ENCODE assay signal across 14 cellular contexts in the genomic region with DNA sequence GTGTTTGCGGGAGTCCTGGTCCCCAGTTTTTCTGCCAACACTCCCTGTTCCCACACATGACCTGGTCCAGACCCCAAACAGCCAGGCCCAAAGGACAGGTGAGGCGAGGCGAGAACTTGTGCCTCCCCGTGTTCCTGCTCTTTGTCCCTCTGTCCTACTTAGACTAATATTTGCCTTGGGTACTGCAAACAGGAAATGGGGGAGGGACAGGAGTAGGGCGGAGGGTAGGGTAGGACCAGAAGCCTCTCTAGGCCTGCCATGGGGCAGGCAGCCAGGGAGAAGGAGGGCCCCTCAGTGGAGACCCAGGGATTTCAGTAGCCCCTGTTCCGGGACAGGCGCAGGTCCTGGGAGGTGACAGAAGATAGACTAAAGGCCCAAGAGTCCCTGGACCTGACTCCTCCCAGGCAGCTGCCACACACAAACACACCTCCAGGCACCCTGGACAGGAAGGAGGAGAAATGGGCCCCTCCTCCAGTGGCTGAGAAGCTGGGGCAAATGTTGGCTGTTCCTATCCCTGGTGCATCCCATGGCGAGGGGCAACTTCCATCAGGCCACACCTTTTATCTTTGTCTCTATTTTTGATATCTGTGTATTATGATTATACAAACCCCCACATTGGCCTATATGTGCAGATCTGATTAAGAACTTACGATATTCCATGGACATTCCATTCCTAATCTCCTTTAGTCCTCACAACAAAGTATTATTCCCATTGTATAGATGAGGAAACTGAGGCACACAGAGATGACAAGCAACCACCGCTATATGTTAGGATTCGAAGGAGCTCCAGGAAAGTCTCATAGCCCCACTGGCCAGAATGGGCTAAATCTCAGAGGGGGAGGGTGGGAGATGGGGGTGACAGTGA. TPM values are rescaled to one million over a fixed set of nuclear protein-coding genes. Genes with fewer than 3 reads are reported as not detected.
A peak's percentile ranks its signal among the peaks of the same experiment; 100 is the strongest.
DNase-seq lines count a peak whose midpoint lies in the region; ATAC-seq and TF ChIP-seq lines count a peak whose summit lies in the region.
"Had no signal": no experiment of that assay in that cellular context is flagged by ENCODE, and none has a peak within 500 bp of the region (broad histone marks: within the 10 kb centered on the region; RNA-seq: fewer than 3 reads in every experiment).

No MANE protein-coding gene starts in this region.

- peak; percentile 74 for DNase-seq in COLO668 (lab: John Stamatoyannopoulos, UW; ENCODE audit: unreplicated experiment)
- no peak for DNase-seq in IMR-90
- peak in 1 of 34 experiments; percentile 5 for DNase-seq in T-cell
- peak; percentile 12 for DNase-seq in mesenchymal stem cell
- no peak for DNase-seq in tibial nerve (ENCODE audit: low spot score in 2 of 2)
- DNase-seq: NCI-H526; stimulated activated CD4-positive, alpha-beta T cell treated with anti-CD3 and anti-CD28 coated beads, Interleukin-4, amount 100 ng/mL, for 24 hours; thyroid gland had no signal

- no peak overlapping the region for H3K4me3 Mint-ChIP-seq in T-cell
- H3K4me3 Mint-ChIP-seq: dendritic cell treated with granulocyte-macrophage colony-stimulating factor and Interleukin-4, amounts not matched to agents 40 ng/mL and 50 ng/mL, for 4 days; neural progenitor cell; T-helper 2 cell treated with Interferon-gamma antibody and Interleukin-4, amounts not matched to agents 5 μg/mL and 100 μg/mL, for 36 hours had no signal

- no peak overlapping the region for H3K4me3 ChIP-seq in IMR-90 (ENCODE audit: insufficient read depth, low read depth, low read length)
- H3K4me3 ChIP-seq in mesenchymal stem cell (ENCODE audit: insufficient read depth in 1 of 2, low read depth in 1 of 2, low read length in 2 of 2): no peak overlapping the region
- H3K4me3 ChIP-seq in tibial nerve: no peak overlapping the region
- H3K4me3 ChIP-seq: neural progenitor cell, thyroid gland had no signal

- intact Hi-C loops in IMR-90 (cut with micrococcal nuclease): no loop called here

- H3K14ac ChIP-seq in IMR-90 (replicated peaks; ENCODE audit: low read depth, low read length) (peak overlapping the region; percentile 85), mesenchymal stem cell (ENCODE audit: low read length in 2 of 2) (no peak overlapping the region)

- H3K4me1 ChIP-seq in IMR-90 (ENCODE audit: control insufficient read depth, insufficient read depth, low read length) (peaks cover 14% of the 10 kb centered on the region), mesenchymal stem cell (ENCODE audit: control insufficient read depth, insufficient read depth, low read depth, low read length) (peaks cover 19% of the 10 kb centered on the region), tibial nerve (no peaks in the 10 kb centered on the region)
- H3K4me1 ChIP-seq: neural progenitor cell had no signal

- H3K9me3 Mint-ChIP-seq in T-cell: no peaks in the 10 kb centered on the region
- H3K9me3 Mint-ChIP-seq: dendritic cell treated with granulocyte-macrophage colony-stimulating factor and Interleukin-4, amounts not matched to agents 40 ng/mL and 50 ng/mL, for 4 days; neural progenitor cell; T-helper 2 cell treated with Interferon-gamma antibody and Interleukin-4, amounts not matched to agents 5 μg/mL and 100 μg/mL, for 36 hours had no signal

- TF ChIP-seq CTCF in IMR-90 (conservative IDR thresholded peaks at IDR 0.05; ENCODE audit: low read depth, low read length) (no peak), tibial nerve (IDR thresholded peaks at IDR 0.05) (no peak)

- H3K4ac ChIP-seq in IMR-90 (ENCODE audit: low read depth, low read length) (peak overlapping the region; percentile 78), mesenchymal stem cell (ENCODE audit: low read depth in 1 of 2, low read length in 2 of 2) (peak overlapping the region in 1 of 2 experiments; percentile 0)

- WGBS in IMR-90 (ENCODE audit: extremely low coverage in 2 of 2, insufficient read length in 1 of 2), 2 experiments: no CpG with 5 or more reads among the region's 11 CpGs
- WGBS in mesenchymal stem cell: 82% methylated on average over 5 of the region's 11 CpGs
- WGBS in tibial nerve, 2 donors: 74 to 79% methylated on average over 11 of the region's 11 CpGs

- TF ChIP-seq EP300 in tibial nerve (IDR thresholded peaks at IDR 0.05): no peak

- no peaks in the 10 kb centered on the region for H3K36me3 Mint-ChIP-seq in T-cell
- H3K36me3 Mint-ChIP-seq: neural progenitor cell had no signal

- POLR2A ChIA-PET in IMR-90 (lab: Charles Lee; ENCODE audit: unreplicated experiment) (no interaction called here), T-cell (lab: Charles Lee) (no interaction called here)

- H3K36me3 ChIP-seq in IMR-90 (ENCODE audit: control insufficient read depth, insufficient read depth, low read length): no peaks in the 10 kb centered on the region
- no peaks in the 10 kb centered on the region for H3K36me3 ChIP-seq in mesenchymal stem cell (ENCODE audit: control insufficient read depth in 1 of 2, insufficient read depth in 2 of 2, low read depth in 1 of 2, low read length in 2 of 2)
- H3K36me3 ChIP-seq in tibial nerve: no peaks in the 10 kb centered on the region
- H3K36me3 ChIP-seq: neural progenitor cell, thyroid gland had no signal

- no TSS peak for BruUV-seq in IMR-90 (replicated peaks; lab: Mats Ljungman, UMichigan)

- peaks cover 0 to 9% of the 10 kb centered on the region in 2 experiments; a peak in 2 of 4 replicates for H3K79me1 ChIP-seq in IMR-90 (ENCODE audit: low read depth in 1 of 2, low read length in 2 of 2)
- peaks cover 1% of the 10 kb centered on the region for H3K79me1 ChIP-seq in mesenchymal stem cell (replicated peaks; ENCODE audit: low read length, poor library complexity, severe bottlenecking)

- H3K9me3 ChIP-seq in IMR-90 (ENCODE audit: control insufficient read depth, insufficient read depth, low read length): no peaks in the 10 kb centered on the region
- H3K9me3 ChIP-seq in mesenchymal stem cell (ENCODE audit: control insufficient read depth, low read length): no peaks in the 10 kb centered on the region
- no peaks in the 10 kb centered on the region for H3K9me3 ChIP-seq in tibial nerve
- H3K9me3 ChIP-seq: thyroid gland had no signal

- H2AK5ac ChIP-seq in IMR-90 (ENCODE audit: low read depth, low read length) (peak overlapping the region; percentile 53), mesenchymal stem cell (ENCODE audit: low read length, severe bottlenecking) (peak overlapping the region; percentile 18)

- H4K91ac ChIP-seq in IMR-90 (ENCODE audit: insufficient read depth, low read depth, low read length): peak overlapping the region; percentile 25; the same call in 1 of the 2 replicates
- peak overlapping the region; percentile 44 for H4K91ac ChIP-seq in mesenchymal stem cell (ENCODE audit: low read length)

- peak overlapping the region; percentile 69 for H2AK9ac ChIP-seq in IMR-90 (replicated peaks; ENCODE audit: low read depth, low read length, poor library complexity)

- H2BK120ac ChIP-seq in IMR-90 (ENCODE audit: low read depth, low read length) (peak overlapping the region; percentile 77), mesenchymal stem cell (ENCODE audit: low read depth, low read length) (peak overlapping the region; percentile 42)

- H2BK12ac ChIP-seq in mesenchymal stem cell (ENCODE audit: low read length in 2 of 2): no peak overlapping the region

- H3K4me2 ChIP-seq in IMR-90 (ENCODE audit: low read depth, low read length) (no peak overlapping the region), mesenchymal stem cell (ENCODE audit: low read length, poor library complexity, severe bottlenecking) (no peak overlapping the region)
- H3K4me2 ChIP-seq: neural progenitor cell had no signal

- no peak overlapping the region for H3K56ac ChIP-seq in IMR-90 (ENCODE audit: extremely low read depth, insufficient read depth, low read length)

- H3K4me1 Mint-ChIP-seq in T-cell: peaks cover 8 to 9% (median 8%) of the 10 kb centered on the region in 3 donors

- peak overlapping the region; percentile 19; the same call in 1 of the 3 replicates for H2BK15ac ChIP-seq in IMR-90 (ENCODE audit: low read depth, low read length)
- no peak overlapping the region for H2BK15ac ChIP-seq in mesenchymal stem cell (ENCODE audit: low read depth, poor library complexity, severe bottlenecking)

- H3K27me3 ChIP-seq in IMR-90 (ENCODE audit: control insufficient read depth, insufficient read depth, low read length): no peaks in the 10 kb centered on the region
- H3K27me3 ChIP-seq in mesenchymal stem cell (ENCODE audit: control insufficient read depth in 1 of 2, insufficient read depth in 1 of 2, low read length in 2 of 2): no peaks in the 10 kb centered on the region
- no peaks in the 10 kb centered on the region for H3K27me3 ChIP-seq in tibial nerve
- H3K27me3 ChIP-seq: neural progenitor cell, thyroid gland had no signal

- in situ Hi-C loops in IMR-90 (cut with MboI; ENCODE audit: low sequenced_read_pairs): no loop called here

- H4K20me1 ChIP-seq in IMR-90 (ENCODE audit: insufficient read depth, low read length): no peaks in the 10 kb centered on the region

- H2AFZ ChIP-seq in IMR-90 (replicated peaks; ENCODE audit: low read length, poor library complexity) (peak overlapping the region; percentile 87), mesenchymal stem cell (ENCODE audit: low read depth, low read length) (peak overlapping the region; percentile 65)
- H2AFZ ChIP-seq: neural progenitor cell had no signal

- peak overlapping the region; percentile 76; the same call in 1 of the 2 replicates for H3K18ac ChIP-seq in IMR-90 (ENCODE audit: low read depth, low read length)
- no peak overlapping the region for H3K18ac ChIP-seq in mesenchymal stem cell (ENCODE audit: low read depth in 1 of 2, low read length in 2 of 2)

- H3K27ac ChIP-seq in IMR-90 (ENCODE audit: insufficient read depth, low read length): no peak overlapping the region
- no peak overlapping the region for H3K27ac ChIP-seq in mesenchymal stem cell (ENCODE audit: low read length, poor library complexity, severe bottlenecking)
- H3K27ac ChIP-seq in tibial nerve: no peak overlapping the region
- H3K27ac ChIP-seq: neural progenitor cell, thyroid gland had no signal

- H3K9ac ChIP-seq in IMR-90 (ENCODE audit: low read depth, low read length) (no peak overlapping the region), mesenchymal stem cell (ENCODE audit: low read length) (no peak overlapping the region)
- H3K9ac ChIP-seq: neural progenitor cell had no signal

- no peak overlapping the region for H2BK5ac ChIP-seq in IMR-90 (ENCODE audit: low read depth, low read length, poor library complexity, severe bottlenecking)
- H2BK5ac ChIP-seq in mesenchymal stem cell (ENCODE audit: low read depth, low read length, poor library complexity, severe bottlenecking): no peak overlapping the region

- peak; percentile 16; the same call in 1 of the 2 replicates for ATAC-seq in IMR-90 (ENCODE audit: low read depth)
- peak in 3 of 4 experiments; percentile 40 to 56 (median 48) for ATAC-seq in T-cell (replicated peaks in 1 of 4)
- ATAC-seq in HG03097 (IDR thresholded peaks at IDR 0.05; ENCODE audit: low FRiP score, unreplicated experiment): no peak
- no peak for ATAC-seq in GM21447 (IDR thresholded peaks at IDR 0.05; ENCODE audit: unreplicated experiment)
- no peak for ATAC-seq in HG02610 (IDR thresholded peaks at IDR 0.05; ENCODE audit: unreplicated experiment)

- H3K27me3 Mint-ChIP-seq in T-cell: no peaks in the 10 kb centered on the region
- H3K27me3 Mint-ChIP-seq: dendritic cell treated with granulocyte-macrophage colony-stimulating factor and Interleukin-4, amounts not matched to agents 40 ng/mL and 50 ng/mL, for 4 days had no signal

- H3K23ac ChIP-seq in IMR-90 (ENCODE audit: low read depth, low read length) (peak overlapping the region; percentile 65; the same call in 1 of the 2 replicates), mesenchymal stem cell (ENCODE audit: low read length in 2 of 2) (no peak overlapping the region)

- peaks cover 19% of the 10 kb centered on the region for H3K9me1 ChIP-seq in IMR-90 (ENCODE audit: insufficient read depth, low read length)

- peak overlapping the region in 1 of 2 donors; percentile 68 for H3K27ac Mint-ChIP-seq in T-cell
- H3K27ac Mint-ChIP-seq: dendritic cell treated with granulocyte-macrophage colony-stimulating factor and Interleukin-4, amounts not matched to agents 40 ng/mL and 50 ng/mL, for 4 days; neural progenitor cell; T-helper 2 cell treated with Interferon-gamma antibody and Interleukin-4, amounts not matched to agents 5 μg/mL and 100 μg/mL, for 36 hours had no signal

- H4K8ac ChIP-seq in IMR-90 (ENCODE audit: low read depth in 2 of 2, low read length in 2 of 2): peak overlapping the region; percentile 3 to 69; a peak in 2 of 4 replicates
- peak overlapping the region; percentile 81 for H4K8ac ChIP-seq in mesenchymal stem cell (ENCODE audit: low read length)

- TF ChIP-seq POLR2A in IMR-90 (IDR thresholded peaks at IDR 0.05; ENCODE audit: low read depth, low read length) (no peak), tibial nerve (IDR thresholded peaks at IDR 0.05) (no peak)

- dilution Hi-C loops in IMR-90 (cut with HindIII; ENCODE audit: low sequenced_read_pairs, unreplicated experiment): no loop called here

- H4K5ac ChIP-seq in IMR-90 (ENCODE audit: low read depth, low read length): peak overlapping the region; percentile 98

- no peak for TF ChIP-seq RAD21 in IMR-90 (IDR thresholded peaks at IDR 0.05; ENCODE audit: low read length)

- peak overlapping the region; percentile 38 for H2BK20ac ChIP-seq in IMR-90 (ENCODE audit: low read depth, low read length)

- CTCF ChIA-PET in IMR-90 (lab: Yijun Ruan, JAX): no interaction called here
- CTCF ChIA-PET in T-cell (lab: Charles Lee): interaction anchor here in 1 of 2 donors (0.6 kb wide), 1 partner anchor 597 kb away, joined by 3 read pairs; no protein-coding TSS in a partner anchor

RNA-seq across cellular contexts. Expression of a gene that starts 0.6 kb away (rescaled TPM):
- total RNA-seq in IMR-90 (2012; rRNA removed): not detected in 2 replicates
- polyA plus RNA-seq in IMR-90 (2012; rRNA removed): not detected in 2 replicates
- 0.02 TPM in 2 replicates for polyA plus RNA-seq in IMR-90 (2012; cell fraction: cytosol; rRNA removed)
- 0.16 and 0.70 TPM in 2 replicates for polyA plus RNA-seq in IMR-90 (2012; cell fraction: nucleus; rRNA removed; ENCODE audit: low replicate concordance)
- total RNA-seq in T-cell: under 1 TPM in 4 of 5 donors, not detected in 1; 0.26 to 0.85 (median 0.57) TPM
- not detected for polyA plus RNA-seq in mesenchymal stem cell (2013, experiment 1 of 2)
- polyA plus RNA-seq in mesenchymal stem cell (2013, experiment 2 of 2): not detected
- not detected for total RNA-seq in tibial nerve
- total RNA-seq: thyroid gland had no signal

RNA-seq across cellular contexts. Expression of a gene that starts 17.6 kb away (rescaled TPM):
- total RNA-seq in IMR-90 (2012; rRNA removed): 9.5 and 10.3 TPM in 2 replicates
- polyA plus RNA-seq in IMR-90 (2012; rRNA removed): 10.4 and 11.1 TPM in 2 replicates
- polyA plus RNA-seq in IMR-90 (2012; cell fraction: cytosol; rRNA removed): 5.4 and 8.6 TPM in 2 replicates
- 16.7 and 32.2 TPM in 2 replicates for polyA plus RNA-seq in IMR-90 (2012; cell fraction: nucleus; rRNA removed; ENCODE audit: low replicate concordance)
- total RNA-seq in T-cell: 10 to 100 TPM in 4 of 5 donors, 1 to 10 TPM in 1; 6.1 to 22.4 (median 19.7) TPM
- 5.9 TPM for polyA plus RNA-seq in mesenchymal stem cell (2013, experiment 1 of 2)
- polyA plus RNA-seq in mesenchymal stem cell (2013, experiment 2 of 2): 5.5 TPM
- total RNA-seq in tibial nerve: 10 to 100 TPM in 3 of 4 donors, 1 to 10 TPM in 1; 8.8 to 21.6 (median 13.7) TPM

RNA-seq across cellular contexts. Expression of a gene that starts 18.0 kb away (rescaled TPM):
- total RNA-seq in IMR-90 (2012; rRNA removed) (28.1 and 46.6 TPM in 2 replicates), T-cell (10 to 100 TPM; 64.6 to 71.8 (median 70.3) TPM), tibial nerve (10 to 100 TPM; 47.9 to 83.0 (median 59.8) TPM)
- polyA plus RNA-seq in IMR-90 (2012; rRNA removed): 75.7 and 78.8 TPM in 2 replicates
- polyA plus RNA-seq in IMR-90 (2012; cell fraction: cytosol; rRNA removed): 77.3 and 77.9 TPM in 2 replicates
- polyA plus RNA-seq in IMR-90 (2012; cell fraction: nucleus; rRNA removed; ENCODE audit: low replicate concordance): 56.6 and 87.7 TPM in 2 replicates
- 92.7 TPM for polyA plus RNA-seq in mesenchymal stem cell (2013, experiment 1 of 2)
- 87.5 TPM for polyA plus RNA-seq in mesenchymal stem cell (2013, experiment 2 of 2)

Comparison
In these comparisons a context has a peak if more than half of its experiments do, and no peak if none do; other contexts are left out.
1. DNase-seq: peak in COLO668 (single experiment) and mesenchymal stem cell (single experiment); none in IMR-90 (single experiment) and tibial nerve (0 of 2).
2. ATAC-seq: peak in IMR-90 (single experiment) and T-cell (3 of 4); none in HG03097 (single experiment), GM21447 (single experiment) and HG02610 (single experiment).